ENCODE assay signal across 8 cellular contexts in genomic region chr17:77880702-77881450, GRCh38.
A peak's percentile ranks its signal among the peaks of the same experiment; 100 is the strongest.
DNase-seq lines count a peak whose midpoint lies in the region; ATAC-seq and TF ChIP-seq lines count a peak whose summit lies in the region.

No MANE protein-coding gene starts in this region.

- CTCF ChIA-PET in activated naive CD4-positive, alpha-beta T cell treated with anti-CD3 and anti-CD28 coated beads, Interleukin-2, amount 10 ng/mL, durations not matched to agents 7 days and 5 days (lab: Charles Lee), result interaction anchor here (1.3 to 1.8 kb wide), 2 partner anchors 12 to 140 kb away, joined by 3 to 8 read pairs; no protein-coding TSS in a partner anchor
- CTCF ChIA-PET in WTC11 (lab: Charles Lee), result interaction anchor here (0.6 to 3.2 kb wide), 5 partner anchors 12 to 138 kb away, joined by 3 to 29 read pairs (median 3); no protein-coding TSS in a partner anchor
- CTCF ChIA-PET in Caco-2 (lab: Charles Lee), result no interaction called here

- peaks cover 8% of the 10 kb centered on the region for H3K9me3 Mint-ChIP-seq in activated naive CD4-positive, alpha-beta T cell treated with anti-CD3 and anti-CD28 coated beads, Interleukin-2, amount 10 ng/mL, durations not matched to agents 7 days and 5 days
- H3K9me3 Mint-ChIP-seq in T-helper 2 cell treated with Interferon-gamma antibody and Interleukin-4, amounts not matched to agents 5 μg/mL and 100 μg/mL, for 36 hours, result peaks cover 4% of the 10 kb centered on the region
- H3K9me3 Mint-ChIP-seq in WTC11 (peaks cover 7% of the 10 kb centered on the region), Caco-2 (ENCODE audit: unreplicated experiment) (peaks cover 7% of the 10 kb centered on the region)

- H3K4me3 Mint-ChIP-seq in activated naive CD4-positive, alpha-beta T cell treated with anti-CD3 and anti-CD28 coated beads, Interleukin-2, amount 10 ng/mL, durations not matched to agents 7 days and 5 days, result peak overlapping the region; percentile 78
- peak overlapping the region; percentile 90 for H3K4me3 Mint-ChIP-seq in T-helper 2 cell treated with Interferon-gamma antibody and Interleukin-4, amounts not matched to agents 5 μg/mL and 100 μg/mL, for 36 hours
- H3K4me3 Mint-ChIP-seq in WTC11 (no peak overlapping the region), Caco-2 (ENCODE audit: unreplicated experiment) (no peak overlapping the region)

- H3K27ac Mint-ChIP-seq in activated naive CD4-positive, alpha-beta T cell treated with anti-CD3 and anti-CD28 coated beads, Interleukin-2, amount 10 ng/mL, durations not matched to agents 7 days and 5 days, result peak overlapping the region; percentile 95
- H3K27ac Mint-ChIP-seq in T-helper 2 cell treated with Interferon-gamma antibody and Interleukin-4, amounts not matched to agents 5 μg/mL and 100 μg/mL, for 36 hours, result peak overlapping the region; percentile 99
- H3K27ac Mint-ChIP-seq in WTC11, result no peak overlapping the region
- no peak overlapping the region for H3K27ac Mint-ChIP-seq in Caco-2 (ENCODE audit: unreplicated experiment)

- peak overlapping the region; percentile 37 for H3K27ac ChIP-seq in hepatocyte
- no peak overlapping the region for H3K27ac ChIP-seq in thoracic aorta

- H3K4me1 ChIP-seq in hepatocyte (ENCODE audit: insufficient read depth) (peaks cover 3% of the 10 kb centered on the region), thoracic aorta (ENCODE audit: control insufficient read depth in 1 of 2, low read depth in 2 of 2) (peaks cover 11 to 26% of the 10 kb centered on the region in 2 donors), Caco-2 (no peaks in the 10 kb centered on the region)

- no peaks in the 10 kb centered on the region for H3K36me3 ChIP-seq in hepatocyte (replicated peaks; ENCODE audit: insufficient read depth, low read depth)
- no peaks in the 10 kb centered on the region for H3K36me3 ChIP-seq in thoracic aorta
- H3K36me3 ChIP-seq in Caco-2 (ENCODE audit: control insufficient read depth, insufficient read depth, low read length), result no peaks in the 10 kb centered on the region

- no peak overlapping the region for H3K4me3 ChIP-seq in hepatocyte
- H3K4me3 ChIP-seq in thoracic aorta, result peak overlapping the region; percentile 7
- H3K4me3 ChIP-seq in Caco-2 (ENCODE audit: low read depth, low read length), result no peak overlapping the region

- H3K4me1 Mint-ChIP-seq in activated naive CD4-positive, alpha-beta T cell treated with anti-CD3 and anti-CD28 coated beads, Interleukin-2, amount 10 ng/mL, durations not matched to agents 7 days and 5 days, result peaks cover 64% of the 10 kb centered on the region
- peaks cover 40% of the 10 kb centered on the region for H3K4me1 Mint-ChIP-seq in T-helper 2 cell treated with Interferon-gamma antibody and Interleukin-4, amounts not matched to agents 5 μg/mL and 100 μg/mL, for 36 hours (ENCODE audit: low read depth)
- peaks cover 16% of the 10 kb centered on the region for H3K4me1 Mint-ChIP-seq in WTC11
- peaks cover 5% of the 10 kb centered on the region for H3K4me1 Mint-ChIP-seq in Caco-2 (ENCODE audit: low read depth, unreplicated experiment)

- 89% methylated on average over 11 of the region's 11 CpGs for WGBS in hepatocyte (ENCODE audit: low lambda C conversion rate, missing lambda C conversion rate)

- no peaks in the 10 kb centered on the region for H4K20me1 ChIP-seq in hepatocyte (ENCODE audit: insufficient read depth, poor library complexity, severe bottlenecking)

- no peaks in the 10 kb centered on the region for H3K79me2 ChIP-seq in hepatocyte

- peaks cover 24% of the 10 kb centered on the region for H3K27me3 Mint-ChIP-seq in activated naive CD4-positive, alpha-beta T cell treated with anti-CD3 and anti-CD28 coated beads, Interleukin-2, amount 10 ng/mL, durations not matched to agents 7 days and 5 days
- H3K27me3 Mint-ChIP-seq in T-helper 2 cell treated with Interferon-gamma antibody and Interleukin-4, amounts not matched to agents 5 μg/mL and 100 μg/mL, for 36 hours (ENCODE audit: low read depth), result peaks cover 5% of the 10 kb centered on the region
- H3K27me3 Mint-ChIP-seq in WTC11 (ENCODE audit: low read depth) (peaks cover 7% of the 10 kb centered on the region; the same call in 1 of the 2 replicates), Caco-2 (ENCODE audit: insufficient read depth, unreplicated experiment) (peaks cover 15% of the 10 kb centered on the region)

- TF ChIP-seq CTCF in hepatocyte (IDR thresholded peaks at IDR 0.05; ENCODE audit: poor library complexity) (no peak), thoracic aorta (IDR thresholded peaks at IDR 0.05) (no peak), WTC11 (IDR thresholded peaks at IDR 0.05) (no peak), Caco-2 (IDR thresholded peaks at IDR 0.05; ENCODE audit: insufficient read depth in 1 of 2, low read depth in 1 of 2, low read length in 1 of 2, severe bottlenecking in 1 of 2, unreplicated experiment in 1 of 2) (no peak)

- ATAC-seq in thoracic aorta (ENCODE audit: insufficient number of reproducible peaks, low FRiP score, low read depth), result no peak
- no peak for ATAC-seq in WTC11
- ATAC-seq in GM18511 (IDR thresholded peaks at IDR 0.05; ENCODE audit: unreplicated experiment), result no peak

- peak overlapping the region; percentile 29 for H3K4me2 ChIP-seq in hepatocyte

- BruUV-seq in Caco-2 (replicated peaks; lab: Mats Ljungman, UMichigan), result no TSS peak

- H3K36me3 Mint-ChIP-seq in activated naive CD4-positive, alpha-beta T cell treated with anti-CD3 and anti-CD28 coated beads, Interleukin-2, amount 10 ng/mL, durations not matched to agents 7 days and 5 days, result peaks cover 4% of the 10 kb centered on the region
- H3K36me3 Mint-ChIP-seq in T-helper 2 cell treated with Interferon-gamma antibody and Interleukin-4, amounts not matched to agents 5 μg/mL and 100 μg/mL, for 36 hours (ENCODE audit: low read depth), result peaks cover 4% of the 10 kb centered on the region
- peaks cover 4% of the 10 kb centered on the region for H3K36me3 Mint-ChIP-seq in WTC11
- H3K36me3 Mint-ChIP-seq in Caco-2 (ENCODE audit: insufficient read depth, unreplicated experiment), result peaks cover under 1% of the 10 kb centered on the region

- POLR2A ChIA-PET in WTC11 (lab: Charles Lee) (interaction anchor here (0.6 kb wide), 2 partner anchors 16 to 897 kb away, joined by 5 read pairs; no protein-coding TSS in a partner anchor), Caco-2 (lab: Charles Lee) (no interaction called here)

- no peaks in the 10 kb centered on the region for H3K9me3 ChIP-seq in hepatocyte (ENCODE audit: low read depth)
- peaks cover 7% of the 10 kb centered on the region for H3K9me3 ChIP-seq in thoracic aorta
- H3K9me3 ChIP-seq in Caco-2, result peaks cover 6% of the 10 kb centered on the region; the same call in 1 of the 2 replicates

- intact Hi-C loops in Caco-2 (cut with micrococcal nuclease; ENCODE audit: unreplicated experiment), result loop anchor here (10.0 kb wide), 1 partner anchor 134 kb away; no protein-coding TSS in a partner anchor

- H3K9me2 ChIP-seq in hepatocyte (replicated peaks; ENCODE audit: insufficient read depth), result no peaks in the 10 kb centered on the region

- H3K27me3 ChIP-seq in hepatocyte (no peaks in the 10 kb centered on the region), thoracic aorta (replicated peaks; ENCODE audit: insufficient read depth) (no peaks in the 10 kb centered on the region), Caco-2 (replicated peaks; ENCODE audit: control insufficient read depth, insufficient read depth, low read length) (peaks cover 5% of the 10 kb centered on the region)

- no peak overlapping the region for H2AFZ ChIP-seq in hepatocyte

- no peak for DNase-seq in activated naive CD4-positive, alpha-beta T cell treated with anti-CD3 and anti-CD28 coated beads, Interleukin-2, amount 10 ng/mL, durations not matched to agents 7 days and 5 days
- no peak for DNase-seq in activated naive CD4-positive, alpha-beta T cell treated with anti-CD3 and anti-CD28 coated beads, Interleukin-2, amount 50 U/mL, for 16 hours
- no peak for DNase-seq in T-helper 2 cell treated with Interferon-gamma antibody and Interleukin-4, amounts not matched to agents 5 μg/mL and 100 μg/mL, for 36 hours (ENCODE audit: low spot score)
- DNase-seq in hepatocyte (ENCODE audit: low spot score), result no peak
- DNase-seq in thoracic aorta (ENCODE audit: low spot score), result no peak
- DNase-seq in WTC11 (ENCODE audit: low spot score), result no peak
- no peak for DNase-seq in Caco-2

TF ChIP-seq in WTC11, 78 proteins besides CTCF, POLR2A, EP300 and RAD21 (continues in another document):
- no peak for TF ChIP-seq AR (CRISPR knock-in tag; IDR thresholded peaks at IDR 0.05)
- TF ChIP-seq, protein P1, sequence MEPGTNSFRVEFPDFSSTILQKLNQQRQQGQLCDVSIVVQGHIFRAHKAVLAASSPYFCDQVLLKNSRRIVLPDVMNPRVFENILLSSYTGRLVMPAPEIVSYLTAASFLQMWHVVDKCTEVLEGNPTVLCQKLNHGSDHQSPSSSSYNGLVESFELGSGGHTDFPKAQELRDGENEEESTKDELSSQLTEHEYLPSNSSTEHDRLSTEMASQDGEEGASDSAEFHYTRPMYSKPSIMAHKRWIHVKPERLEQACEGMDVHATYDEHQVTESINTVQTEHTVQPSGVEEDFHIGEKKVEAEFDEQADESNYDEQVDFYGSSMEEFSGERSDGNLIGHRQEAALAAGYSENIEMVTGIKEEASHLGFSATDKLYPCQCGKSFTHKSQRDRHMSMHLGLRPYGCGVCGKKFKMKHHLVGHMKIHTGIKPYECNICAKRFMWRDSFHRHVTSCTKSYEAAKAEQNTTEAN (CRISPR knock-in tag; IDR thresholded peaks at IDR 0.05), result no peak

Comparison
In these comparisons a context has a peak if more than half of its experiments do, and no peak if none do; other contexts are left out.
1. H3K27ac Mint-ChIP-seq: peak in activated naive CD4-positive, alpha-beta T cell treated with anti-CD3 and anti-CD28 coated beads, Interleukin-2, amount 10 ng/mL, durations not matched to agents 7 days and 5 days (single experiment) and T-helper 2 cell treated with Interferon-gamma antibody and Interleukin-4, amounts not matched to agents 5 μg/mL and 100 μg/mL, for 36 hours (single experiment); none in WTC11 (single experiment) and Caco-2 (single experiment).
2. H3K4me3 Mint-ChIP-seq: peak in activated naive CD4-positive, alpha-beta T cell treated with anti-CD3 and anti-CD28 coated beads, Interleukin-2, amount 10 ng/mL, durations not matched to agents 7 days and 5 days (single experiment) and T-helper 2 cell treated with Interferon-gamma antibody and Interleukin-4, amounts not matched to agents 5 μg/mL and 100 μg/mL, for 36 hours (single experiment); none in WTC11 (single experiment) and Caco-2 (single experiment).